In genomic region chr1:176090766-176091165, GRCh38 we compare ENCODE assay signal across 2 cellular contexts.
TF ChIP-seq lines count a peak whose summit lies in the region.

No MANE protein-coding gene starts in this region.

TF ChIP-seq in IMR-90, 13 proteins besides CTCF, POLR2A, EP300 and RAD21 (continued from another document):
- TF ChIP-seq ELK1 (IDR thresholded peaks at IDR 0.05; ENCODE audit: borderline replicate concordance, low read depth, low read length) = no peak
- no peak for TF ChIP-seq RCOR1 (IDR thresholded peaks at IDR 0.05; ENCODE audit: insufficient replicate concordance, low read length)
- TF ChIP-seq MAFK (IDR thresholded peaks at IDR 0.05; ENCODE audit: low read depth, low read length) = peak; percentile 89
- no peak for TF ChIP-seq RFX5 (IDR thresholded peaks at IDR 0.05; ENCODE audit: low read depth, low read length)

TF ChIP-seq in K562, 482 proteins besides CTCF, POLR2A, EP300 and RAD21 (continued from another document):
- TF ChIP-seq GMEB1 (CRISPR knock-in tag; IDR thresholded peaks at IDR 0.05) (no peak), TGIF2 (CRISPR knock-in tag; IDR thresholded peaks at IDR 0.05) (no peak), SNIP1 (IDR thresholded peaks at IDR 0.05; ENCODE audit: low read depth) (no peak), HIVEP1 (CRISPR knock-in tag; IDR thresholded peaks at IDR 0.05) (no peak), IRF9 (tag; IDR thresholded peaks at IDR 0.05) (no peak), ZNF445 (CRISPR knock-in tag; IDR thresholded peaks at IDR 0.05; ENCODE audit: low read depth) (no peak), HEY1 (CRISPR knock-in tag; IDR thresholded peaks at IDR 0.05; ENCODE audit: borderline replicate concordance) (no peak), ZNF583 (CRISPR knock-in tag; IDR thresholded peaks at IDR 0.05) (no peak), REST (CRISPR knock-in tag; IDR thresholded peaks at IDR 0.05; ENCODE audit: low read depth) (no peak), TAF1 (IDR thresholded peaks at IDR 0.05; ENCODE audit: control insufficient read depth, extremely low read depth, insufficient read depth, low read length, severe bottlenecking) (no peak), ILK (tag; IDR thresholded peaks at IDR 0.05; ENCODE audit: borderline replicate concordance, low read depth) (no peak), TEAD2 (tag; IDR thresholded peaks at IDR 0.05) (no peak), POLR3A (IDR thresholded peaks at IDR 0.05; ENCODE audit: borderline replicate concordance, extremely low read depth, insufficient read depth, insufficient read length) (no peak), XRCC4 (IDR thresholded peaks at IDR 0.05; ENCODE audit: extremely low read depth, insufficient read depth, insufficient read length) (no peak), ZNF707 (CRISPR knock-in tag; conservative IDR thresholded peaks at IDR 0.05) (no peak), WHSC1 (IDR thresholded peaks at IDR 0.05; ENCODE audit: low read length) (no peak), SPI1 (IDR thresholded peaks at IDR 0.05; ENCODE audit: borderline replicate concordance, low read depth, low read length) (no peak), MAFG (tag; conservative IDR thresholded peaks at IDR 0.05) (peak; percentile 81), MAFF (IDR thresholded peaks at IDR 0.05; ENCODE audit: low read length) (peak; percentile 77), ZNF239 (CRISPR knock-in tag; IDR thresholded peaks at IDR 0.05) (no peak), SMARCB1 (IDR thresholded peaks at IDR 0.05; ENCODE audit: insufficient read length, low read depth) (no peak), TAF9B (IDR thresholded peaks at IDR 0.05; ENCODE audit: partially characterized antibody) (no peak), HDGF (IDR thresholded peaks at IDR 0.05) (no peak), SMAD1 (IDR thresholded peaks at IDR 0.05; ENCODE audit: low read depth, low read length, partially characterized antibody) (no peak), ZNF316 (IDR thresholded peaks at IDR 0.05) (peak; percentile 94), ETV1 (tag; conservative IDR thresholded peaks at IDR 0.05; ENCODE audit: low read depth) (no peak), ATF7 (IDR thresholded peaks at IDR 0.05) (no peak), C11orf30 (IDR thresholded peaks at IDR 0.05; ENCODE audit: low read depth) (peak; percentile 87), CBFA2T2 (conservative IDR thresholded peaks at IDR 0.05) (no peak)
- TF ChIP-seq, protein P1, sequence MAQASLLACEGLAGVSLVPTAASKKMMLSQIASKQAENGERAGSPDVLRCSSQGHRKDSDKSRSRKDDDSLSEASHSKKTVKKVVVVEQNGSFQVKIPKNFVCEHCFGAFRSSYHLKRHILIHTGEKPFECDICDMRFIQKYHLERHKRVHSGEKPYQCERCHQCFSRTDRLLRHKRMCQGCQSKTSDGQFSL (CRISPR knock-in tag; IDR thresholded peaks at IDR 0.05) = no peak
- TF ChIP-seq, protein P1 (tag; IDR thresholded peaks at IDR 0.05) = no peak
